Comparison of ENCODE assay signal across 9 cellular contexts in genomic region chr1:38570576-38570975, GRCh38.
"Had no signal": no experiment of that assay in that cellular context is flagged by ENCODE, and none has a peak within 500 bp of the region (broad histone marks: within the 10 kb centered on the region; RNA-seq: fewer than 3 reads in every experiment).

No MANE protein-coding gene starts in this region.

- H3K4me3 ChIP-seq: GM23338 had no signal

- H3K27ac Mint-ChIP-seq: GM23338, HFFc6 had no signal

- ATAC-seq: HepG2 had no signal

- FAIRE-seq: H1, H54, HepG2 had no signal

- H2AFZ ChIP-seq: GM23338 had no signal

- H3K9me3 Mint-ChIP-seq: GM23338, H9, HFFc6, IgD-negative memory B cell had no signal

- DNase-seq: H9, HCEC 1CT, HFFc6 had no signal

- H3K4me3 Mint-ChIP-seq: GM23338, HFFc6 had no signal

- H3K27ac ChIP-seq: HL-60 had no signal

- H3K4me2 ChIP-seq: GM23338 had no signal
